19 cellular contexts compared by ENCODE assay signal in the genomic region with DNA sequence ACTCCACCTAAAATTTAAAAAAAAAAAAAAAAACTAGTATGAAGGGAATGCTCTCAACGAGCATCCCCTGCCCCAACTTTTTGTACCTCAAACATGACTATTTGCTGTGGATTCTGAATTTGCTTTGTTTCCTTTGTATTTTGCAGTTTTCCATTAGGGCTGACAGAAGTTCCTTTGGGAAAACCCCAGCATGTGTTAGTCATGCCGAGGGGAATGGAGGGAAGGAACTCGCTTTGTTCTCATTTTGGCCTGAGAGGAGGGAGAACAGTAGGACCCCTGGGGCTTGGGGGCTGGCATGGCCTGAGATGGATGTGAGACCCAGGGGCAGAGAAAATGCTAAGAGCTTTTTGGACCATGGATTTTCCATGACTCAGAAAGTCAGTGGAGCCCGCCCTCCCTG. TPM values are rescaled to one million over a fixed set of nuclear protein-coding genes. Genes with fewer than 3 reads are reported as not detected.
"Had no signal": no experiment of that assay in that cellular context is flagged by ENCODE, and none has a peak within 500 bp of the region (broad histone marks: within the 10 kb centered on the region; RNA-seq: fewer than 3 reads in every experiment).

No MANE protein-coding gene starts in this region.

- ATAC-seq: left colon, T-cell had no signal

- DNase-seq: activated CD4-positive, alpha-beta memory T cell treated with anti-CD3 and anti-CD28 coated beads, Interleukin-2, amount 10 ng/mL, durations not matched to agents 7 days and 5 days; activated gamma-delta T cell; activated naive CD8-positive, alpha-beta T cell treated with anti-CD3 and anti-CD28 coated beads, Interleukin-2, amount 10 ng/mL, durations not matched to agents 7 days and 5 days; activated T-cell treated with anti-CD3 and anti-CD28 coated beads, Interleukin-2, amount 50 U/mL, for 48 hours; anterior cingulate cortex; glutamatergic neuron; immature natural killer cell; left colon; mammary epithelial cell; occipital lobe; stimulated activated CD4-positive, alpha-beta T cell treated with anti-CD3 and anti-CD28 coated beads, Interleukin-4, amount 100 ng/mL, for 24 hours; T-cell; T1000 had no signal

- H3K36me3 Mint-ChIP-seq: activated naive CD8-positive, alpha-beta T cell treated with anti-CD3 and anti-CD28 coated beads, Interleukin-2, amount 10 ng/mL, durations not matched to agents 7 days and 5 days; immature natural killer cell; T-cell had no signal

- H3K9me3 Mint-ChIP-seq: immature natural killer cell, nephron had no signal

- H3K4me3 Mint-ChIP-seq: activated CD4-positive, alpha-beta memory T cell treated with anti-CD3 and anti-CD28 coated beads, Interleukin-2, amount 10 ng/mL, durations not matched to agents 7 days and 5 days; activated naive CD8-positive, alpha-beta T cell treated with anti-CD3 and anti-CD28 coated beads, Interleukin-2, amount 10 ng/mL, durations not matched to agents 7 days and 5 days; immature natural killer cell; nephron; stimulated activated naive CD8-positive, alpha-beta T cell treated with anti-CD3 and anti-CD28 coated beads, Interleukin-15, Interleukin-2, amounts not matched to agents 100 ng/mL and 50 ng/mL, for 24 hours; T-cell had no signal

- H3K27ac Mint-ChIP-seq: activated CD4-positive, alpha-beta memory T cell treated with anti-CD3 and anti-CD28 coated beads, Interleukin-2, amount 10 ng/mL, durations not matched to agents 7 days and 5 days; activated naive CD8-positive, alpha-beta T cell treated with anti-CD3 and anti-CD28 coated beads, Interleukin-2, amount 10 ng/mL, durations not matched to agents 7 days and 5 days; immature natural killer cell; stimulated activated naive CD8-positive, alpha-beta T cell treated with anti-CD3 and anti-CD28 coated beads, Interleukin-15, Interleukin-2, amounts not matched to agents 100 ng/mL and 50 ng/mL, for 24 hours; T-cell had no signal

RNA-seq across cellular contexts. Expression of a gene that starts 20.5 kb away (rescaled TPM):
- total RNA-seq: activated CD4-positive, alpha-beta memory T cell treated with anti-CD3 and anti-CD28 coated beads, Interleukin-2, amount 10 ng/mL, durations not matched to agents 7 days and 5 days; activated naive CD8-positive, alpha-beta T cell treated with anti-CD3 and anti-CD28 coated beads, Interleukin-2, amount 10 ng/mL, durations not matched to agents 7 days and 5 days; cardiac septum; fibroblast of lung; left colon; occipital lobe; T-cell; temporal lobe; urinary bladder had no signal

RNA-seq across cellular contexts. Expression of a gene that starts 23.3 kb away (rescaled TPM):
- total RNA-seq: activated CD4-positive, alpha-beta memory T cell treated with anti-CD3 and anti-CD28 coated beads, Interleukin-2, amount 10 ng/mL, durations not matched to agents 7 days and 5 days; activated naive CD8-positive, alpha-beta T cell treated with anti-CD3 and anti-CD28 coated beads, Interleukin-2, amount 10 ng/mL, durations not matched to agents 7 days and 5 days had no signal

RNA-seq across cellular contexts. Expression of a gene that starts 32.7 kb away (rescaled TPM):
- total RNA-seq: activated CD4-positive, alpha-beta memory T cell treated with anti-CD3 and anti-CD28 coated beads, Interleukin-2, amount 10 ng/mL, durations not matched to agents 7 days and 5 days; activated naive CD8-positive, alpha-beta T cell treated with anti-CD3 and anti-CD28 coated beads, Interleukin-2, amount 10 ng/mL, durations not matched to agents 7 days and 5 days; cardiac septum had no signal

RNA-seq across cellular contexts. Expression of a gene that starts 35.3 kb away (rescaled TPM):
- total RNA-seq: activated CD4-positive, alpha-beta memory T cell treated with anti-CD3 and anti-CD28 coated beads, Interleukin-2, amount 10 ng/mL, durations not matched to agents 7 days and 5 days; activated naive CD8-positive, alpha-beta T cell treated with anti-CD3 and anti-CD28 coated beads, Interleukin-2, amount 10 ng/mL, durations not matched to agents 7 days and 5 days; cardiac septum; fibroblast of lung; T-cell; urinary bladder had no signal

RNA-seq across cellular contexts. Expression of a gene that starts 46.0 kb away (rescaled TPM):
- total RNA-seq: activated CD4-positive, alpha-beta memory T cell treated with anti-CD3 and anti-CD28 coated beads, Interleukin-2, amount 10 ng/mL, durations not matched to agents 7 days and 5 days; activated naive CD8-positive, alpha-beta T cell treated with anti-CD3 and anti-CD28 coated beads, Interleukin-2, amount 10 ng/mL, durations not matched to agents 7 days and 5 days; cardiac septum; fibroblast of lung; T-cell; temporal lobe had no signal
